Comparison of ENCODE assay signal across 1 cellular context in the genomic region with DNA sequence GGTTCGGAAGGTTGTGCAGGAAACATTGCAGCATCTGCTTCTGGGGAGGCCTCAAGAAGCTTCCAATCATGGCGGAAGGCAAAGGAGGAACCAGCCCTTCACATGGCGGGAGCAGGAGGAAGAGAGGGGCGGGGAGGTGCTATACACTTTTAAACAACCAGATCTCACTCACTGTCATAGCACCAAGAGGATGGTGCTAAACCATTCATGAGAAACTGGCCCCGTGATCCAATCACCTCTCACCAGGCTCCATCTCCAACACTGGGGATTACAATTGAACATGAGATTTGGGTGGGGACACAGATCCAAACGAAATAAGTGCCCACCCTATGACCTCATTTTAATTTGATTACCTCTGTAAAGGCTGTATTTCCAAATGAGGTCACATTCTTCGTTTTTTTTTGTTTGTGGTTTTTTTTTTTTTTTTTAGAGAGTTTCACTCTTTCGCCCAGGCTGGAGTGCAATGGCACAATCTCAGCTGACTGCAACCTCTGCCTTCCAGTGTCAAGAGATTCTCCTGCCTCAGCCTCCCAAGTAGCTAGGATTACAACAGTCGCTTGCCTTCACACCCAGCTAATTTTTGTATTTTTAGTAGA.
TF ChIP-seq lines count a peak whose summit lies in the region.

No MANE protein-coding gene starts in this region.

TF ChIP-seq in HepG2, 621 proteins besides CTCF, POLR2A, EP300 and RAD21:
- no peak for TF ChIP-seq PTBP1 (IDR thresholded peaks at IDR 0.05; ENCODE audit: low read depth, low read length, poor library complexity, severe bottlenecking)
- peak; percentile 36; the same call in 1 of the 2 replicates for TF ChIP-seq ATF7 (IDR thresholded peaks at IDR 0.05)
- TF ChIP-seq ATF7 (CRISPR knock-in tag; IDR thresholded peaks at IDR 0.05) = no peak
- no peak for TF ChIP-seq ZNF598 (CRISPR knock-in tag; IDR thresholded peaks at IDR 0.05; ENCODE audit: borderline replicate concordance)
